Comparison of ENCODE assay signal across 1 cellular context in genomic region chr7:925601-926000, GRCh38.
TF ChIP-seq lines count a peak whose summit lies in the region.

No MANE protein-coding gene starts in this region.

TF ChIP-seq in GM12878, 131 proteins besides CTCF, POLR2A, EP300 and RAD21:
- 0 out of 2 replicates have a peak, but pooled peaks have one; percentile 42 for TF ChIP-seq GATAD2B (conservative IDR thresholded peaks at IDR 0.05; ENCODE audit: low read depth)
- TF ChIP-seq HDGF (IDR thresholded peaks at IDR 0.05): no peak
- 0 out of 2 replicates have a peak, but pooled peaks have one; percentile 43 for TF ChIP-seq LARP7 (IDR thresholded peaks at IDR 0.05)
